Comparison of ENCODE assay signal across 16 cellular contexts in the genomic region with DNA sequence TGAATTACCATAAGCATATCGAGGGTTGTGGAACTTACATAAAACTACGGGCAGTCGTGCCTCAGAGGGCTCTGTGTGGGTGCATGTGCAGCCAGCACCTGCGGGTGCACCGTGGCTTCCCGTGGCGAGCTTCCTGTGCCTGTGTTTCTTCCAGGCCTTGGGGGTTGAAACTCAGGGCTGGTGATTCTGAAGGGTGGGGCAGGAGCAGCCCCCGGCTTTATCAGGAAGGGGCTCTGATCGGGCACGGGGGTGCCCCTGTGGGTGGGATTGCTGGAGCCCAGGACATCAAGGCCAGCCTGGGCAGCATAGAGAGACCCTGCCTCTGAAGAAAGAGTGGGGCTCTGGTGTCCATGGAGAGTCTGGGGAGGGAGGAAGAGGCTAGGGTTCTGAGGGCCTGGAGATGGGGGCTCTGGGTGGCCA. TPM values are rescaled to one million over a fixed set of nuclear protein-coding genes. Genes with fewer than 3 reads are reported as not detected.
A peak's percentile ranks its signal among the peaks of the same experiment; 100 is the strongest.
DNase-seq lines count a peak whose midpoint lies in the region; ATAC-seq, FAIRE-seq and TF ChIP-seq lines count a peak whose summit lies in the region.
"Had no signal": no experiment of that assay in that cellular context is flagged by ENCODE, and none has a peak within 500 bp of the region (broad histone marks: within the 10 kb centered on the region; RNA-seq: fewer than 3 reads in every experiment).

No MANE protein-coding gene starts in this region.

- no peak for FAIRE-seq in HepG2 (lab: Jason Lieb, UNC)
- FAIRE-seq: GM18507 had no signal

- TF ChIP-seq CTCF in ascending aorta (IDR thresholded peaks at IDR 0.05) (no peak), HepG2 (CRISPR knock-in tag; IDR thresholded peaks at IDR 0.05) (no peak)

- in situ Hi-C loops in HepG2 (cut with HindIII; ENCODE audit: extremely low pct_ligation_motif_present, low pct_unique_long_range_greater_than_20kb): no loop called here

- H3K27me3 ChIP-seq in ascending aorta (no peaks in the 10 kb centered on the region), HepG2 (ENCODE audit: control insufficient read depth in 1 of 2, insufficient read depth in 2 of 2, low read length in 2 of 2) (no peaks in the 10 kb centered on the region), thymus (ENCODE audit: control insufficient read depth, insufficient read depth) (no peaks in the 10 kb centered on the region)
- H3K27me3 ChIP-seq: cardiac muscle cell had no signal

- no peak overlapping the region for H3K4me2 ChIP-seq in HepG2 (ENCODE audit: low read depth, low read length)

- H3K36me3 Mint-ChIP-seq in activated CD4-positive, alpha-beta memory T cell treated with anti-CD3 and anti-CD28 coated beads for 36 hours: peaks cover 8% of the 10 kb centered on the region
- peaks cover 11% of the 10 kb centered on the region for H3K36me3 Mint-ChIP-seq in activated CD4-positive, alpha-beta memory T cell treated with anti-CD3 and anti-CD28 coated beads, Interleukin-2, amount 10 ng/mL, durations not matched to agents 7 days and 5 days (ENCODE audit: low read depth)

- no peak overlapping the region for H3K4me3 Mint-ChIP-seq in activated CD4-positive, alpha-beta memory T cell treated with anti-CD3 and anti-CD28 coated beads for 36 hours
- H3K4me3 Mint-ChIP-seq in activated CD4-positive, alpha-beta memory T cell treated with anti-CD3 and anti-CD28 coated beads, Interleukin-2, amount 10 ng/mL, durations not matched to agents 7 days and 5 days: no peak overlapping the region

- H3K9me3 ChIP-seq in ascending aorta (no peaks in the 10 kb centered on the region), HepG2 (ENCODE audit: low read length) (no peaks in the 10 kb centered on the region), thymus (ENCODE audit: control insufficient read depth) (no peaks in the 10 kb centered on the region)

- CTCF ChIA-PET in activated CD4-positive, alpha-beta memory T cell treated with anti-CD3 and anti-CD28 coated beads for 36 hours (lab: Charles Lee): no interaction called here
- CTCF ChIA-PET in activated CD4-positive, alpha-beta memory T cell treated with anti-CD3 and anti-CD28 coated beads, Interleukin-2, amount 10 ng/mL, durations not matched to agents 7 days and 5 days (lab: Charles Lee): no interaction called here
- CTCF ChIA-PET in HepG2 (lab: Yijun Ruan, JAX; ENCODE audit: low intra/inter-chr PET ratio, low total read pairs): no interaction called here

- no peaks in the 10 kb centered on the region for H3K79me2 ChIP-seq in HepG2 (ENCODE audit: insufficient read depth, low read length)

- intact Hi-C loops in activated CD4-positive, alpha-beta memory T cell treated with anti-CD3 and anti-CD28 coated beads for 36 hours (cut with micrococcal nuclease): no loop called here
- intact Hi-C loops in ascending aorta (cut with DNase I) (no loop called here), HepG2 (cut with micrococcal nuclease; ENCODE audit: unreplicated experiment) (no loop called here)

- no peaks in the 10 kb centered on the region for H4K20me1 ChIP-seq in HepG2 (ENCODE audit: insufficient read depth, low read length)

- POLR2A ChIA-PET in activated CD4-positive, alpha-beta memory T cell treated with anti-CD3 and anti-CD28 coated beads for 36 hours (lab: Charles Lee): no interaction called here
- POLR2A ChIA-PET in activated CD4-positive, alpha-beta memory T cell treated with anti-CD3 and anti-CD28 coated beads, Interleukin-2, amount 10 ng/mL, durations not matched to agents 7 days and 5 days (lab: Charles Lee): no interaction called here
- POLR2A ChIA-PET in HepG2 (lab: Yijun Ruan, JAX): no interaction called here

- no peak overlapping the region for H3K9ac ChIP-seq in HepG2 (ENCODE audit: insufficient read depth, low read depth, low read length)

- peak; percentile 8 for DNase-seq in activated CD4-positive, alpha-beta memory T cell treated with anti-CD3 and anti-CD28 coated beads for 36 hours
- no peak for DNase-seq in activated CD4-positive, alpha-beta memory T cell treated with anti-CD3 and anti-CD28 coated beads, Interleukin-2, amount 10 ng/mL, durations not matched to agents 7 days and 5 days
- DNase-seq in ascending aorta (ENCODE audit: low spot score in 2 of 2) (no peak), HepG2 (ENCODE audit: low spot score) (no peak), NCI-H2171 treated with DMSO at 0.1 percent for 48 hours (lab: John Stamatoyannopoulos, UW) (no peak)
- no peak for DNase-seq in stimulated activated CD4-positive, alpha-beta T cell treated with anti-CD3 and anti-CD28 coated beads, Interleukin-4, amount 100 ng/mL, for 1 hour
- DNase-seq: NK-92 treated with Interleukin-12 subunit alpha and Interleukin-12 subunit beta, amount 100 ng/mL, for 24 hours; stimulated activated CD4-positive, alpha-beta T cell treated with anti-CD3 and anti-CD28 coated beads, Interleukin-1b, Interleukin-23, amount 100 ng/mL, for 48 hours; T-helper 1 cell had no signal

- H3K4me3 ChIP-seq in ascending aorta (no peak overlapping the region), HepG2 (replicated peaks in 1 of 3; ENCODE audit: insufficient read depth in 1 of 3, low read depth in 2 of 3, low read length in 3 of 3) (no peak overlapping the region), thymus (ENCODE audit: low read length) (no peak overlapping the region)
- H3K4me3 ChIP-seq: cardiac muscle cell had no signal

- H3K36me3 ChIP-seq in ascending aorta (peaks cover 0 to 4% of the 10 kb centered on the region in 2 donors), HepG2 (replicated peaks in 1 of 2; ENCODE audit: control insufficient read depth in 1 of 2, insufficient read depth in 2 of 2, low read length in 2 of 2) (no peaks in the 10 kb centered on the region), thymus (ENCODE audit: control insufficient read depth, insufficient read depth) (peaks cover under 1% of the 10 kb centered on the region)
- H3K36me3 ChIP-seq: cardiac muscle cell had no signal

- peaks cover 5% of the 10 kb centered on the region for H3K4me1 Mint-ChIP-seq in activated CD4-positive, alpha-beta memory T cell treated with anti-CD3 and anti-CD28 coated beads for 36 hours (ENCODE audit: low read depth)
- peaks cover 5% of the 10 kb centered on the region for H3K4me1 Mint-ChIP-seq in activated CD4-positive, alpha-beta memory T cell treated with anti-CD3 and anti-CD28 coated beads, Interleukin-2, amount 10 ng/mL, durations not matched to agents 7 days and 5 days

- peaks cover 8% of the 10 kb centered on the region for H3K9me3 Mint-ChIP-seq in activated CD4-positive, alpha-beta memory T cell treated with anti-CD3 and anti-CD28 coated beads for 36 hours
- H3K9me3 Mint-ChIP-seq in activated CD4-positive, alpha-beta memory T cell treated with anti-CD3 and anti-CD28 coated beads, Interleukin-2, amount 10 ng/mL, durations not matched to agents 7 days and 5 days: no peaks in the 10 kb centered on the region

- H3K27me3 Mint-ChIP-seq in activated CD4-positive, alpha-beta memory T cell treated with anti-CD3 and anti-CD28 coated beads for 36 hours: no peaks in the 10 kb centered on the region
- H3K27me3 Mint-ChIP-seq in activated CD4-positive, alpha-beta memory T cell treated with anti-CD3 and anti-CD28 coated beads, Interleukin-2, amount 10 ng/mL, durations not matched to agents 7 days and 5 days: no peaks in the 10 kb centered on the region

- ATAC-seq in HepG2 (no peak; the same call in 2 of the 3 replicates), HG03460 (IDR thresholded peaks at IDR 0.05; ENCODE audit: unreplicated experiment) (no peak)

- H3K27ac ChIP-seq in ascending aorta (peak overlapping the region; percentile 7 to 10), HepG2 (ENCODE audit: extremely low read length, insufficient read depth, low read length) (no peak overlapping the region), thymus (ENCODE audit: low read depth) (peak overlapping the region; percentile 31)
- H3K27ac ChIP-seq: cardiac muscle cell had no signal

- no peak overlapping the region for H2AFZ ChIP-seq in HepG2 (ENCODE audit: low read length)

- no peak for TF ChIP-seq EP300 in HepG2 (IDR thresholded peaks at IDR 0.05; ENCODE audit: low read depth in 2 of 2, low read length in 2 of 2)
- TF ChIP-seq EP300 in HepG2 (CRISPR knock-in tag; IDR thresholded peaks at IDR 0.05; ENCODE audit: borderline replicate concordance): no peak

- no TSS peak for BruUV-seq in HepG2 (replicated peaks; lab: Mats Ljungman, UMichigan)

- H3K27ac Mint-ChIP-seq in activated CD4-positive, alpha-beta memory T cell treated with anti-CD3 and anti-CD28 coated beads for 36 hours: no peak overlapping the region
- no peak overlapping the region for H3K27ac Mint-ChIP-seq in activated CD4-positive, alpha-beta memory T cell treated with anti-CD3 and anti-CD28 coated beads, Interleukin-2, amount 10 ng/mL, durations not matched to agents 7 days and 5 days

- WGBS in HepG2 (ENCODE audit: low lambda C conversion rate): 97% methylated on average over 9 of the region's 10 CpGs
- WGBS in thymus: 60% methylated on average over 10 of the region's 10 CpGs

- peaks cover 4 to 7% of the 10 kb centered on the region in 2 donors for H3K4me1 ChIP-seq in ascending aorta
- H3K4me1 ChIP-seq in HepG2 (ENCODE audit: insufficient read depth, low read length): no peaks in the 10 kb centered on the region
- H3K4me1 ChIP-seq in thymus (ENCODE audit: control insufficient read depth, insufficient read depth, low read length): no peaks in the 10 kb centered on the region

- no peak for TF ChIP-seq RAD21 in HepG2 (CRISPR knock-in tag; IDR thresholded peaks at IDR 0.05)

- TF ChIP-seq POLR2A in HepG2 (IDR thresholded peaks at IDR 0.05; ENCODE audit: insufficient read depth in 1 of 2, low read depth in 2 of 2, low read length in 2 of 2): no peak

RNA-seq across cellular contexts. Expression of a gene that starts 11.1 kb away (rescaled TPM):
- total RNA-seq in activated CD4-positive, alpha-beta memory T cell treated with anti-CD3 and anti-CD28 coated beads for 36 hours: not detected
- total RNA-seq in activated CD4-positive, alpha-beta memory T cell treated with anti-CD3 and anti-CD28 coated beads, Interleukin-2, amount 10 ng/mL, durations not matched to agents 7 days and 5 days: not detected
- total RNA-seq in ascending aorta (not detected), HepG2 (2016; rRNA removed; fragmentation: Illumina TruSeq; extraction: Trizol) (not detected in 2 replicates)
- total RNA-seq in HepG2 (2016; cell fraction: cytosol; rRNA removed; fragmentation: Illumina TruSeq; extraction: Trizol; ENCODE audit: low read depth): not detected in 2 replicates
- not detected in 2 replicates for total RNA-seq in HepG2 (2016; cell fraction: insoluble cytoplasmic fraction; rRNA removed; fragmentation: Illumina TruSeq; extraction: Trizol)
- not detected in 2 replicates for total RNA-seq in HepG2 (2016; cell fraction: membrane; rRNA removed; fragmentation: Illumina TruSeq; extraction: Trizol)
- total RNA-seq in HepG2 (2016; cell fraction: nucleus; rRNA removed; fragmentation: Illumina TruSeq; extraction: Trizol): not detected in 2 replicates
- polyA plus RNA-seq in HepG2 (2011; rRNA removed) (not detected in 2 replicates), thymus (0.34 TPM)
- polyA plus RNA-seq in HepG2 (2011; cell fraction: cytosol; rRNA removed): not detected in 2 replicates
- not detected in 2 replicates for polyA plus RNA-seq in HepG2 (2011; cell fraction: nucleus; rRNA removed)
- polyA plus RNA-seq in HepG2 (2012): not detected in 2 replicates
- polyA plus RNA-seq in HepG2 (2016; cell fraction: cytosol; fragmentation: Illumina TruSeq; extraction: Trizol; ENCODE audit: low read depth): not detected in 2 replicates
- not detected in 2 replicates for polyA plus RNA-seq in HepG2 (2016; cell fraction: insoluble cytoplasmic fraction; fragmentation: Illumina TruSeq; extraction: Trizol; ENCODE audit: low read depth)
- polyA plus RNA-seq in HepG2 (2016; cell fraction: membrane; fragmentation: Illumina TruSeq; extraction: Trizol; ENCODE audit: low read depth): not detected in 2 replicates
- polyA plus RNA-seq in HepG2 (2016; cell fraction: nucleus; fragmentation: Illumina TruSeq; extraction: Trizol; ENCODE audit: insufficient read depth, low read depth): not detected in 2 replicates
- polyA minus RNA-seq in HepG2 (2011; rRNA and poly(A)+ RNA removed; ENCODE audit: low replicate concordance): not detected in 2 replicates
- polyA minus RNA-seq in HepG2 (2011; cell fraction: cytosol; rRNA and poly(A)+ RNA removed): not detected in 2 replicates
- not detected in 2 replicates for polyA minus RNA-seq in HepG2 (2011; cell fraction: nucleus; rRNA and poly(A)+ RNA removed)
- total RNA-seq: cardiac muscle cell had no signal
- polyA plus RNA-seq: AG04450, neural cell had no signal

RNA-seq across cellular contexts. Expression of a gene that starts 20.1 kb away (rescaled TPM):
- not detected for total RNA-seq in activated CD4-positive, alpha-beta memory T cell treated with anti-CD3 and anti-CD28 coated beads for 36 hours
- not detected for total RNA-seq in activated CD4-positive, alpha-beta memory T cell treated with anti-CD3 and anti-CD28 coated beads, Interleukin-2, amount 10 ng/mL, durations not matched to agents 7 days and 5 days
- total RNA-seq in ascending aorta (not detected), HepG2 (2016; rRNA removed; fragmentation: Illumina TruSeq; extraction: Trizol) (0.07 TPM in 1 of 2 replicates, not detected in the other)
- 0.09 and 0.20 TPM in 2 replicates for total RNA-seq in HepG2 (2016; cell fraction: cytosol; rRNA removed; fragmentation: Illumina TruSeq; extraction: Trizol; ENCODE audit: low read depth)
- not detected in 2 replicates for total RNA-seq in HepG2 (2016; cell fraction: insoluble cytoplasmic fraction; rRNA removed; fragmentation: Illumina TruSeq; extraction: Trizol)
- 0.06 TPM in 1 of 2 replicates, not detected in the other for total RNA-seq in HepG2 (2016; cell fraction: membrane; rRNA removed; fragmentation: Illumina TruSeq; extraction: Trizol)
- 0.16 and 0.19 TPM in 2 replicates for total RNA-seq in HepG2 (2016; cell fraction: nucleus; rRNA removed; fragmentation: Illumina TruSeq; extraction: Trizol)
- polyA plus RNA-seq in HepG2 (2011; rRNA removed) (0.03 and 0.12 TPM in 2 replicates), thymus (0.11 TPM)
- 0.04 and 0.06 TPM in 2 replicates for polyA plus RNA-seq in HepG2 (2011; cell fraction: cytosol; rRNA removed)
- polyA plus RNA-seq in HepG2 (2011; cell fraction: nucleus; rRNA removed): 0.21 and 0.24 TPM in 2 replicates
- not detected in 2 replicates for polyA plus RNA-seq in HepG2 (2012)
- 0.03 TPM in 2 replicates for polyA plus RNA-seq in HepG2 (2016; cell fraction: cytosol; fragmentation: Illumina TruSeq; extraction: Trizol; ENCODE audit: low read depth)
- not detected in 2 replicates for polyA plus RNA-seq in HepG2 (2016; cell fraction: insoluble cytoplasmic fraction; fragmentation: Illumina TruSeq; extraction: Trizol; ENCODE audit: low read depth)
- not detected in 2 replicates for polyA plus RNA-seq in HepG2 (2016; cell fraction: membrane; fragmentation: Illumina TruSeq; extraction: Trizol; ENCODE audit: low read depth)
- 0.13 TPM in 1 of 2 replicates, not detected in the other for polyA plus RNA-seq in HepG2 (2016; cell fraction: nucleus; fragmentation: Illumina TruSeq; extraction: Trizol; ENCODE audit: insufficient read depth, low read depth)
- 0.06 TPM in 1 of 2 replicates, not detected in the other for polyA minus RNA-seq in HepG2 (2011; rRNA and poly(A)+ RNA removed; ENCODE audit: low replicate concordance)
- polyA minus RNA-seq in HepG2 (2011; cell fraction: cytosol; rRNA and poly(A)+ RNA removed): not detected in 2 replicates
- polyA minus RNA-seq in HepG2 (2011; cell fraction: nucleus; rRNA and poly(A)+ RNA removed): 0.12 and 0.13 TPM in 2 replicates
- polyA plus RNA-seq: AG04450, esophagus had no signal
